ENCODE assay signal across 27 cellular contexts in genomic region chr22:39247379-39247778, GRCh38.
"Had no signal": no experiment of that assay in that cellular context is flagged by ENCODE, and none has a peak within 500 bp of the region (broad histone marks: within the 10 kb centered on the region; RNA-seq: fewer than 3 reads in every experiment).

No MANE protein-coding gene starts in this region.

- H3K9me3 ChIP-seq: esophagus squamous epithelium, left lung, lower lobe of right lung, mucosa of descending colon, right lobe of liver, stomach, thyroid gland, upper lobe of left lung had no signal

- H3K27ac ChIP-seq: epithelial cell of prostate, esophagus squamous epithelium, left lung, lower lobe of right lung, right lobe of liver, stomach, thyroid gland, upper lobe of left lung, VCaP had no signal

- FAIRE-seq: colon, small intestine, TTC549 had no signal

- H3K4me3 ChIP-seq: esophagus squamous epithelium, left lung, lower lobe of right lung, mucosa of descending colon, right lobe of liver, stomach, thyroid gland, upper lobe of left lung had no signal

- H3K36me3 ChIP-seq: esophagus squamous epithelium, left lung, lower lobe of right lung, right lobe of liver, stomach, thyroid gland, upper lobe of left lung had no signal

- DNase-seq: activated CD4-positive, alpha-beta memory T cell treated with anti-CD3 and anti-CD28 coated beads for 36 hours; activated CD4-positive, alpha-beta T cell treated with anti-CD3 and anti-CD28 coated beads for 48 hours; activated CD8-positive, alpha-beta memory T cell treated with anti-CD3 and anti-CD28 coated beads, Interleukin-2, amount 50 U/mL, for 4 hours; activated gamma-delta T cell; activated naive CD4-positive, alpha-beta T cell treated with anti-CD3 and anti-CD28 coated beads, Interleukin-2, amount 50 U/mL, for 16 hours; activated T-cell treated with anti-CD3 and anti-CD28 coated beads, Interleukin-2, amount 50 U/mL, for 1 hour; amygdala; dermis blood vessel endothelial cell; effector CD4-positive, alpha-beta T cell; esophagus squamous epithelium; foreskin melanocyte; kidney glomerular epithelial cell; left lung; lower lobe of right lung; mucosa of descending colon; right lobe of liver; small intestine; stimulated activated CD4-positive, alpha-beta T cell treated with anti-CD3 and anti-CD28 coated beads, Interleukin-4, amount 100 ng/mL, for 24 hours; stomach; T-helper 9 cell; thyroid gland; upper lobe of left lung had no signal

- H3K27me3 ChIP-seq: right lobe of liver, thyroid gland had no signal

- ATAC-seq: left lung; lower lobe of right lung; mucosa of descending colon; right lobe of liver; stimulated activated effector memory CD8-positive, alpha-beta T cell treated with anti-CD3 and anti-CD28 coated beads, Interleukin-12 subunit alpha, Interleukin-12 subunit beta, amount 100 ng/mL, for 72 hours had no signal
